ENCODE assay signal across 9 cellular contexts in the genomic region with DNA sequence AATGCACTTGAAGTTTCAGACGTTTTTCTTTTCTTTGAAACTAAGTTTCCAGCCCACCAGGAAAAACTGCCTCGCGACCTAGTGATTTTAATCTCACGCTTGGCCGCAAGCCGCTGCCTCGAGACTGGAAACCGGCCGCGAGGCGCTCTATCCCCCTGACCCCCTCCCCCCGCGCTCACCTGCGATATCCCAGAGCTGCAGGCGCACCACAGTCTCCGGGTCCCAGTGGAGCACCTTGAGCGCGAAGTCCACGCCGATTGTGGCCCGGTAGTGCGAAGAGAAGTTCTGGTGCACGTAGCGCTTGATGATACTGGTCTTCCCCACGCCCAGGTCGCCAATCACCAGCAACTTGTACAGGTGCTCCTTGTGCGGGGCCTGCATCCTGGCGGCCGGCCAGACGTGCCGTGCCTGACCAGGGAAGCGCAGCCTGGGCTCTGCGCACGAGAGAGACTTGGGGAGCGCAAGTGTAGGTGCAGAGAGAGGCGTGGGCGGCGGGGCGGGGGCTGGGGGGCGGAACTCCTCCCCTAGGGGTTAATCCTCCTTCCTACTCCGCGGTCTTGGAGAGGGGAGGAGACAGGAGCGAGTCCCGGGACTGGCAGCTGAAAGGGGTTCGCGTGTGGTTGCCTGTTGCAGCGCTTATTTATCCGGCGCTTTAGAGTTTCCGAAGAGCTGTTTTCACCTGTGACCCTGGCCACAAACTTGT. TPM values are rescaled to one million over a fixed set of nuclear protein-coding genes. Genes with fewer than 3 reads are reported as not detected.
DNase-seq lines count a peak whose midpoint lies in the region; ATAC-seq, FAIRE-seq and TF ChIP-seq lines count a peak whose summit lies in the region.
"Had no signal": no experiment of that assay in that cellular context is flagged by ENCODE, and none has a peak within 500 bp of the region (broad histone marks: within the 10 kb centered on the region; RNA-seq: fewer than 3 reads in every experiment).

Gene RAB38, minus strand, starts transcription at position 440 of the 703 bp plus-strand sequence. Its CDS starts 59 bp downstream, at position 381.

- H3K36me3 ChIP-seq in BE2C, result no peaks in the 10 kb centered on the region

- H3K4me1 Mint-ChIP-seq in activated CD4-positive, alpha-beta memory T cell treated with anti-CD3 and anti-CD28 coated beads, Interleukin-2, amount 10 ng/mL, durations not matched to agents 7 days and 5 days, result peaks cover 45% of the 10 kb centered on the region
- H3K4me1 Mint-ChIP-seq in nephron progenitor cell, result peaks cover 30% of the 10 kb centered on the region

- DNase-seq in BE2C (peak; percentile 44), nephron progenitor cell (peak; percentile 71), urothelium cell line (ENCODE audit: low spot score) (peak; percentile 71), GF-D8 (lab: John Stamatoyannopoulos, UW) (no peak)
- DNase-seq in activated CD4-positive, alpha-beta memory T cell treated with anti-CD3 and anti-CD28 coated beads, Interleukin-2, amount 10 ng/mL, durations not matched to agents 7 days and 5 days, result peak; percentile 18

- peaks cover 14% of the 10 kb centered on the region for H3K27me3 Mint-ChIP-seq in activated CD4-positive, alpha-beta memory T cell treated with anti-CD3 and anti-CD28 coated beads, Interleukin-2, amount 10 ng/mL, durations not matched to agents 7 days and 5 days
- peaks cover 19% of the 10 kb centered on the region for H3K27me3 Mint-ChIP-seq in nephron progenitor cell (ENCODE audit: low read depth, poor library complexity)

- no peak for FAIRE-seq in urothelium cell line (lab: Jason Lieb, UNC)

- H3K27me3 ChIP-seq in BE2C, result no peaks in the 10 kb centered on the region

- no peak within 1 kb of the TSS for H3K27ac Mint-ChIP-seq in activated CD4-positive, alpha-beta memory T cell treated with anti-CD3 and anti-CD28 coated beads, Interleukin-2, amount 10 ng/mL, durations not matched to agents 7 days and 5 days
- peak within 1 kb of the TSS; percentile 29 for H3K27ac Mint-ChIP-seq in nephron progenitor cell

- ATAC-seq in GM19023 (IDR thresholded peaks at IDR 0.05; ENCODE audit: unreplicated experiment) (peak; percentile 48), HG03378 (IDR thresholded peaks at IDR 0.05; ENCODE audit: unreplicated experiment) (peak; percentile 23), esophagus mucosa (peak; percentile 74)

- TF ChIP-seq CTCF in BE2C (IDR thresholded peaks at IDR 0.05; ENCODE audit: low read depth, low read length), result no peak
- no peak for TF ChIP-seq CTCF in nephron progenitor cell (IDR thresholded peaks at IDR 0.05)

- CTCF ChIA-PET in activated CD4-positive, alpha-beta memory T cell treated with anti-CD3 and anti-CD28 coated beads, Interleukin-2, amount 10 ng/mL, durations not matched to agents 7 days and 5 days (lab: Charles Lee), result no interaction called here

- H3K9me3 ChIP-seq in BE2C, result no peaks in the 10 kb centered on the region

- peak within 1 kb of the TSS; percentile 67 for H3K4me3 Mint-ChIP-seq in activated CD4-positive, alpha-beta memory T cell treated with anti-CD3 and anti-CD28 coated beads, Interleukin-2, amount 10 ng/mL, durations not matched to agents 7 days and 5 days
- H3K4me3 Mint-ChIP-seq in nephron progenitor cell, result peak within 1 kb of the TSS; percentile 83

- no peaks in the 10 kb centered on the region for H3K4me1 ChIP-seq in BE2C

- POLR2A ChIA-PET in activated CD4-positive, alpha-beta memory T cell treated with anti-CD3 and anti-CD28 coated beads, Interleukin-2, amount 10 ng/mL, durations not matched to agents 7 days and 5 days (lab: Charles Lee), result no interaction called here

- H3K9me3 Mint-ChIP-seq in activated CD4-positive, alpha-beta memory T cell treated with anti-CD3 and anti-CD28 coated beads, Interleukin-2, amount 10 ng/mL, durations not matched to agents 7 days and 5 days, result no peaks in the 10 kb centered on the region
- no peaks in the 10 kb centered on the region for H3K9me3 Mint-ChIP-seq in nephron progenitor cell

- H3K4me3 ChIP-seq in BE2C (ENCODE audit: low read depth, low read length), result peak within 1 kb of the TSS; percentile 59

- no peaks in the 10 kb centered on the region for H3K36me3 Mint-ChIP-seq in activated CD4-positive, alpha-beta memory T cell treated with anti-CD3 and anti-CD28 coated beads, Interleukin-2, amount 10 ng/mL, durations not matched to agents 7 days and 5 days (ENCODE audit: low read depth)
- no peaks in the 10 kb centered on the region for H3K36me3 Mint-ChIP-seq in nephron progenitor cell (ENCODE audit: low read depth)

RNA-seq across cellular contexts. Expression of gene RAB38, which starts in this region (rescaled TPM):
- not detected for polyA plus RNA-seq in BE2C (2012; ENCODE audit: insufficient read depth, insufficient read length, low read depth)
- 1 to 10 TPM; 1.2 to 1.5 TPM for total RNA-seq in activated CD4-positive, alpha-beta memory T cell treated with anti-CD3 and anti-CD28 coated beads, Interleukin-2, amount 10 ng/mL, durations not matched to agents 7 days and 5 days
- 84.7 TPM for total RNA-seq in esophagus mucosa
- total RNA-seq: HT1080 had no signal

Comparison
In these comparisons a context has a peak if more than half of its experiments do, and no peak if none do; other contexts are left out.
1. RNA of gene RAB38 (total RNA-seq): 84.7 TPM in esophagus mucosa (single experiment); 1.2 to 1.5 TPM in activated CD4-positive, alpha-beta memory T cell treated with anti-CD3 and anti-CD28 coated beads, Interleukin-2, amount 10 ng/mL, durations not matched to agents 7 days and 5 days; every median in the first group is over 10 times any median in the second.
2. ATAC-seq: peak in every context shown above with its lines; median percentile 74 in esophagus mucosa; 48 in GM19023; 23 in HG03378.